In the genomic region with DNA sequence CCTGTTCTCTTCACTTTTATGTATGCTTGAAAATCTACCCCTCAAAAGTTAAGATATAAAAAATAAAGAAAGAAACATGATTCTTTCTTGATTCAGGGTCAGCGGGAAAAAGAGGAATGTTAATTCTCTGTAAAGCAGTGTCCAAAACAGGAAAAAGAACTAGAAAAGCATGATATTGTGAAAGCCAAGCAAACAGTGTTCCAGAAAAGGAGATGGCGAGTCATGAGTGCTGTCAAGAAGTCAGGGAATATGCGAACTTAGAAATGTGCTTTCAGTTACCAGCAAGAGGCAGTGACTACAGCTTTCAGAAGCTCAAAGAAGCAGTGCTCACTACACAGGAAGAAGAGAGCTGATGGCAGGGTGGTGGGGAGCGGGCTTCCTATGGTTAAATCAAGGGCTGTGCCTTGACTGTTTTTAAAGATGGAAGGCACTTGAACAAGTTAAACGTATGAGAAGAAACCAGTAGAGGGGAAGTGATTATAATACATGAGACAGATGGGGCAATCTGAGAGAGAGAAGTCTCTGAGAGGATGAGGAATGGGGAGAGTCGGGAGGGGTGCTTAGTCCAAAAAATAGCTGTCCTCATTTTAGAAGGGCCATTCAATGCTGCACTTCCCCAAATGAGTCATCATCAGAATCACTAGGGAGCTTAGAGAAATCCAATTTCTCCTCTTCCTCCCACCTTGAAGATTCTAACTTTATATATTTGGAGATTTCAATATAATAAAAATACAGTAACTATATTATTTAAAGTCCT, we compare ENCODE assay signal across 1 cellular context.
TF ChIP-seq lines count a peak whose summit lies in the region.

No MANE protein-coding gene starts in this region.

TF ChIP-seq in H1, 55 proteins besides CTCF, POLR2A, EP300 and RAD21:
- TF ChIP-seq CHD1 (IDR thresholded peaks at IDR 0.05; ENCODE audit: low read depth, low read length) (no peak), TBP (IDR thresholded peaks at IDR 0.05; ENCODE audit: low read depth, low read length) (no peak), EZH2 (IDR thresholded peaks at IDR 0.05; ENCODE audit: low read depth, low read length, severe bottlenecking) (no peak), ZNF274 (IDR thresholded peaks at IDR 0.05; ENCODE audit: borderline replicate concordance, extremely low read depth, low read length) (no peak), POLR2AphosphoS5 (IDR thresholded peaks at IDR 0.05; ENCODE audit: low read depth, low read length) (no peak), YY1 (IDR thresholded peaks at IDR 0.05; ENCODE audit: low read depth, low read length) (no peak), TAF1 (IDR thresholded peaks at IDR 0.05; ENCODE audit: low read depth, low read length) (no peak), JUN (IDR thresholded peaks at IDR 0.05; ENCODE audit: low read depth, low read length) (no peak), BRCA1 (IDR thresholded peaks at IDR 0.05; ENCODE audit: low read depth, low read length) (no peak), RNF2 (IDR thresholded peaks at IDR 0.05; ENCODE audit: borderline replicate concordance, low read depth, low read length, missing control alignments, poor library complexity, severe bottlenecking) (no peak), HDAC6 (IDR thresholded peaks at IDR 0.05; ENCODE audit: low read depth, low read length) (no peak), HDAC2 (IDR thresholded peaks at IDR 0.05; ENCODE audit: borderline replicate concordance in 1 of 2, low read depth in 2 of 2, low read length in 2 of 2) (no peak), KDM1A (IDR thresholded peaks at IDR 0.05; ENCODE audit: borderline replicate concordance, low read length) (no peak), SRF (IDR thresholded peaks at IDR 0.05; ENCODE audit: low read depth, low read length) (no peak), CBX8 (IDR thresholded peaks at IDR 0.05; ENCODE audit: borderline replicate concordance, low read depth, low read length) (no peak), GTF2F1 (IDR thresholded peaks at IDR 0.05; ENCODE audit: borderline replicate concordance, low read depth, low read length) (no peak), TCF12 (IDR thresholded peaks at IDR 0.05; ENCODE audit: low read depth, low read length) (no peak)
- TF ChIP-seq, protein P1, sequence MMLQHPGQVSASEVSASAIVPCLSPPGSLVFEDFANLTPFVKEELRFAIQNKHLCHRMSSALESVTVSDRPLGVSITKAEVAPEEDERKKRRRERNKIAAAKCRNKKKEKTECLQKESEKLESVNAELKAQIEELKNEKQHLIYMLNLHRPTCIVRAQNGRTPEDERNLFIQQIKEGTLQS (IDR thresholded peaks at IDR 0.05; ENCODE audit: insufficient read depth, low read depth, low read length) = no peak
